28 cellular contexts compared by ENCODE assay signal in genomic region chr12:2668816-2669215, GRCh38.
"Had no signal": no experiment of that assay in that cellular context is flagged by ENCODE, and none has a peak within 500 bp of the region (broad histone marks: within the 10 kb centered on the region; RNA-seq: fewer than 3 reads in every experiment).

No MANE protein-coding gene starts in this region.

- H3K9me3 ChIP-seq: esophagus muscularis mucosa, heart left ventricle, left lung, lower lobe of right lung, ovary, right lobe of liver, stomach, thyroid gland had no signal

- DNase-seq: activated CD4-positive, alpha-beta T cell treated with anti-CD3 and anti-CD28 coated beads, Interleukin-2, amount 10 ng/mL, durations not matched to agents 24 days and 14 days; activated CD4-positive, CD25-positive, alpha-beta regulatory T cell treated with anti-CD3 and anti-CD28 coated beads, Interleukin-2, amount 50 U/mL, for 72 hours; activated CD8-positive, alpha-beta T cell treated with anti-CD3 and anti-CD28 coated beads for 36 hours; activated gamma-delta T cell; activated naive CD4-positive, alpha-beta T cell treated with anti-CD3 and anti-CD28 coated beads, Interleukin-2, amount 10 ng/mL, durations not matched to agents 7 days and 5 days; activated naive CD8-positive, alpha-beta T cell treated with anti-CD3 and anti-CD28 coated beads, Interleukin-2, amount 10 ng/mL, durations not matched to agents 7 days and 5 days; activated T-cell treated with anti-CD3 and anti-CD28 coated beads, Interleukin-2, amount 50 U/mL, for 1 hour; brain microvascular endothelial cell; cortex of kidney; foreskin keratinocyte; heart left ventricle; hypothalamus; immature natural killer cell; kidney glomerular epithelial cell; left lung; lower lobe of right lung; mesendoderm; ovary; right lobe of liver; stimulated activated CD4-positive, alpha-beta T cell treated with anti-CD3 and anti-CD28 coated beads, Interleukin-12 subunit alpha, Interleukin-12 subunit beta, amount 100 ng/mL, for 4 hours; stimulated activated CD4-positive, alpha-beta T cell treated with anti-CD3 and anti-CD28 coated beads, Interleukin-4, amount 100 ng/mL, for 24 hours; stomach; T-helper 9 cell; thyroid gland had no signal

- H3K36me3 ChIP-seq: brain microvascular endothelial cell, left lung, ovary, right lobe of liver, thyroid gland had no signal

- H3K4me1 ChIP-seq: esophagus muscularis mucosa, foreskin keratinocyte, heart left ventricle, left lung, lower lobe of right lung, right lobe of liver, stomach, thyroid gland had no signal

- ATAC-seq: activated CD8-positive, alpha-beta T cell treated with anti-CD3 and anti-CD28 coated beads for 36 hours; foreskin keratinocyte; heart left ventricle; left lung; lower lobe of right lung; right lobe of liver; stimulated activated effector memory CD8-positive, alpha-beta T cell treated with anti-CD3 and anti-CD28 coated beads, Interleukin-12 subunit alpha, Interleukin-12 subunit beta, amount 100 ng/mL, for 72 hours had no signal

- H3K27me3 ChIP-seq: brain microvascular endothelial cell, esophagus muscularis mucosa, foreskin keratinocyte, heart left ventricle, left lung, ovary, right lobe of liver, stomach, thyroid gland had no signal

- H3K4me3 ChIP-seq: esophagus muscularis mucosa, heart left ventricle, left lung, lower lobe of right lung, ovary, right lobe of liver, SK-N-MC, stomach, thyroid gland had no signal

- H3K27ac ChIP-seq: brain microvascular endothelial cell, esophagus muscularis mucosa, foreskin keratinocyte, heart left ventricle, left lung, lower lobe of right lung, ovary, right lobe of liver, SK-N-MC, stomach, thyroid gland, VCaP had no signal
